17 cellular contexts compared by ENCODE assay signal in the genomic region with DNA sequence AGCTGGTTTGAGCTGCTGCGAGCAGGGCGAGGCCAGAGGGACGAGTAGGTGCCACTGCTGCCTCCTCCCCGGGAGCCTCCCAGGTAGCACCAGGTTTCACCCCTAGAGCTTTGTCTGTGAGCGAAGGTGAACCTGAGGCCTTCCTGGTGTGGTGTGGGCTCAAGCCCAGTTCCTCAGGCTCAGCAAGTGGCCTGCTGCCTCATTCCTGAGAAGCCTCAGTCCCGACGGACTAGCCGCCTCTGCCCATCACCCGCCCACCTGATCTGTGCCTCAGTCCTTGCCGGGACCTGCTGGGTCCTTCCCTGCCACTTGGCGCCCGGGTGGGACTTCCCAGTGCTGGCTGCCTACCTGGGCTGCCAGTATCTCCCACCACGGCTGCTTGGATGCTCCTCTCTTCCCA. TPM values are rescaled to one million over a fixed set of nuclear protein-coding genes. Genes with fewer than 3 reads are reported as not detected.
DNase-seq lines count a peak whose midpoint lies in the region; ATAC-seq, FAIRE-seq and TF ChIP-seq lines count a peak whose summit lies in the region.
"Had no signal": no experiment of that assay in that cellular context is flagged by ENCODE, and none has a peak within 500 bp of the region (broad histone marks: within the 10 kb centered on the region; RNA-seq: fewer than 3 reads in every experiment).

No MANE protein-coding gene starts in this region.

- no peak overlapping the region for H3K9ac ChIP-seq in HepG2 (ENCODE audit: insufficient read depth, low read depth, low read length)
- no peak overlapping the region for H3K9ac ChIP-seq in trophoblast cell (ENCODE audit: low read length)
- H3K9ac ChIP-seq: SK-N-SH had no signal

- H3K27ac Mint-ChIP-seq in T-helper 17 cell (peak overlapping the region; percentile 98), immature natural killer cell (peak overlapping the region; percentile 84 to 100 (median 95))
- H3K27ac Mint-ChIP-seq: WTC11 had no signal

- H3K4me3 ChIP-seq in HepG2 (replicated peaks in 1 of 3; ENCODE audit: insufficient read depth in 1 of 3, low read depth in 2 of 3, low read length in 3 of 3), result no peak overlapping the region
- no peak overlapping the region for H3K4me3 ChIP-seq in right lobe of liver
- H3K4me3 ChIP-seq in upper lobe of right lung, result peak overlapping the region; percentile 45
- no peak overlapping the region for H3K4me3 ChIP-seq in trophoblast cell (ENCODE audit: low read depth, low read length)
- H3K4me3 ChIP-seq in MG63, result no peak overlapping the region
- H3K4me3 ChIP-seq: gastrocnemius medialis, thyroid gland had no signal

- peaks cover 3 to 8% of the 10 kb centered on the region in 2 experiments; a peak in 4 of 5 replicates for H3K27me3 ChIP-seq in HepG2 (ENCODE audit: control insufficient read depth in 1 of 2, insufficient read depth in 2 of 2, low read length in 2 of 2)
- no peaks in the 10 kb centered on the region for H3K27me3 ChIP-seq in right lobe of liver
- no peaks in the 10 kb centered on the region for H3K27me3 ChIP-seq in upper lobe of right lung
- no peaks in the 10 kb centered on the region for H3K27me3 ChIP-seq in trophoblast cell (ENCODE audit: insufficient read depth, low read length)
- 0 out of 2 replicates have a peak, but pooled peaks cover 2% of the 10 kb centered on the region for H3K27me3 ChIP-seq in MG63
- H3K27me3 ChIP-seq: thyroid gland had no signal

- no peak overlapping the region for H3K18ac ChIP-seq in trophoblast cell (ENCODE audit: low read length)

- H3K79me2 ChIP-seq in HepG2 (ENCODE audit: insufficient read depth, low read length) (no peaks in the 10 kb centered on the region), trophoblast cell (ENCODE audit: control insufficient read depth, insufficient read depth, low read length, poor library complexity) (no peaks in the 10 kb centered on the region)

- TF ChIP-seq EP300 in HepG2 (IDR thresholded peaks at IDR 0.05; ENCODE audit: low read depth in 2 of 2, low read length in 2 of 2) (no peak), HepG2 (CRISPR knock-in tag; IDR thresholded peaks at IDR 0.05; ENCODE audit: borderline replicate concordance) (no peak)

- H3K36me3 Mint-ChIP-seq in T-helper 17 cell (ENCODE audit: low read depth) (peaks cover 6% of the 10 kb centered on the region), immature natural killer cell (peaks cover 9 to 13% (median 9%) of the 10 kb centered on the region in 3 donors)

- no peak for TF ChIP-seq RAD21 in HepG2 (CRISPR knock-in tag; IDR thresholded peaks at IDR 0.05)

- TF ChIP-seq CTCF in HepG2 (CRISPR knock-in tag; IDR thresholded peaks at IDR 0.05) (no peak), right lobe of liver (IDR thresholded peaks at IDR 0.05) (no peak), upper lobe of right lung (IDR thresholded peaks at IDR 0.05) (no peak)

- H3K36me3 ChIP-seq in HepG2 (replicated peaks in 1 of 2; ENCODE audit: control insufficient read depth in 1 of 2, insufficient read depth in 2 of 2, low read length in 2 of 2), result no peaks in the 10 kb centered on the region
- H3K36me3 ChIP-seq in right lobe of liver, result no peaks in the 10 kb centered on the region
- H3K36me3 ChIP-seq in upper lobe of right lung, result no peaks in the 10 kb centered on the region
- no peaks in the 10 kb centered on the region for H3K36me3 ChIP-seq in trophoblast cell (ENCODE audit: control insufficient read depth in 1 of 2, insufficient read depth in 2 of 2, low read length in 2 of 2)
- no peaks in the 10 kb centered on the region for H3K36me3 ChIP-seq in MG63
- H3K36me3 ChIP-seq: gastrocnemius medialis, thyroid gland had no signal

- H2AFZ ChIP-seq in HepG2 (ENCODE audit: low read length) (no peak overlapping the region), trophoblast cell (ENCODE audit: insufficient read depth, low read length, poor library complexity) (no peak overlapping the region)

- H3K9me3 Mint-ChIP-seq in immature natural killer cell, result peaks cover 0 to 4% (median 2%) of the 10 kb centered on the region in 6 donors

- POLR2A ChIA-PET in HepG2 (lab: Yijun Ruan, JAX), result no interaction called here

- H3K27ac ChIP-seq in HepG2 (ENCODE audit: extremely low read length, insufficient read depth, low read length) (no peak overlapping the region), right lobe of liver (no peak overlapping the region), upper lobe of right lung (no peak overlapping the region), trophoblast cell (ENCODE audit: low read depth, low read length) (no peak overlapping the region)
- H3K27ac ChIP-seq: gastrocnemius medialis, thyroid gland had no signal

- no peak overlapping the region for H4K91ac ChIP-seq in trophoblast cell (ENCODE audit: low read depth, low read length)

- no peak overlapping the region for H3K4ac ChIP-seq in trophoblast cell (ENCODE audit: low read depth, low read length)

- H2BK12ac ChIP-seq in trophoblast cell (ENCODE audit: low read length), result no peak overlapping the region

- no peak for TF ChIP-seq POLR2A in HepG2 (IDR thresholded peaks at IDR 0.05; ENCODE audit: insufficient read depth in 1 of 2, low read depth in 2 of 2, low read length in 2 of 2)
- TF ChIP-seq POLR2A in right lobe of liver (IDR thresholded peaks at IDR 0.05), result no peak

- no peak overlapping the region for H4K8ac ChIP-seq in trophoblast cell (ENCODE audit: low read depth, low read length)

- peak overlapping the region; percentile 99 for H3K4me3 Mint-ChIP-seq in T-helper 17 cell
- H3K4me3 Mint-ChIP-seq in immature natural killer cell, result peak overlapping the region; percentile 93 to 99 (median 99)
- H3K4me3 Mint-ChIP-seq: WTC11 had no signal

- H3K79me1 ChIP-seq in trophoblast cell (ENCODE audit: low read length), result no peaks in the 10 kb centered on the region

- H4K12ac ChIP-seq in trophoblast cell (ENCODE audit: low read depth, low read length), result no peak overlapping the region

- ATAC-seq in HepG2, result peak; percentile 12; the same call in 2 of the 3 replicates
- no peak for ATAC-seq in right lobe of liver
- ATAC-seq in T-helper 17 cell, result no peak
- ATAC-seq in upper lobe of right lung, result no peak
- ATAC-seq: gastrocnemius medialis, WTC11 had no signal

- CTCF ChIA-PET in HepG2 (lab: Yijun Ruan, JAX; ENCODE audit: low intra/inter-chr PET ratio, low total read pairs), result no interaction called here

- no peak for FAIRE-seq in HepG2 (lab: Jason Lieb, UNC)
- FAIRE-seq: endometrium, HTR-8/SVneo had no signal

- no peaks in the 10 kb centered on the region for H3K9me3 ChIP-seq in HepG2 (ENCODE audit: low read length)
- peaks cover 0 to 6% (median 0%) of the 10 kb centered on the region in 4 donors for H3K9me3 ChIP-seq in right lobe of liver
- H3K9me3 ChIP-seq in T-helper 17 cell (ENCODE audit: control insufficient read depth, low read length, poor library complexity, severe bottlenecking), result no peaks in the 10 kb centered on the region
- peaks cover 3% of the 10 kb centered on the region for H3K9me3 ChIP-seq in upper lobe of right lung
- H3K9me3 ChIP-seq in trophoblast cell (ENCODE audit: insufficient read depth, low read depth, low read length), result peaks cover 2% of the 10 kb centered on the region
- H3K9me3 ChIP-seq in MG63, result peaks cover 6% of the 10 kb centered on the region
- H3K9me3 ChIP-seq: gastrocnemius medialis, SK-N-SH, thyroid gland had no signal

- H3K23ac ChIP-seq in trophoblast cell (ENCODE audit: low read length), result no peak overlapping the region

- H3K27me3 Mint-ChIP-seq in T-helper 17 cell (no peaks in the 10 kb centered on the region), immature natural killer cell (ENCODE audit: low read depth in 3 of 3) (peaks cover 0 to 13% (median 8%) of the 10 kb centered on the region in 3 donors)

- in situ Hi-C loops in HepG2 (cut with HindIII; ENCODE audit: extremely low pct_ligation_motif_present, low pct_unique_long_range_greater_than_20kb), result no loop called here

- DNase-seq in HepG2 (ENCODE audit: low spot score) (no peak), right lobe of liver (no peak), T-helper 17 cell (no peak), immature natural killer cell (no peak), upper lobe of right lung (no peak), cortex of kidney (lab: John Stamatoyannopoulos, UW) (no peak), trophoblast cell (no peak), MG63 (no peak)
- DNase-seq: DMS79, gastrocnemius medialis, mesendoderm, SK-N-SH, thyroid gland had no signal

- no peak overlapping the region for H3K14ac ChIP-seq in trophoblast cell (ENCODE audit: low read length)

- H3K4me1 ChIP-seq in HepG2 (ENCODE audit: insufficient read depth, low read length) (0 out of 2 replicates have a peak, but pooled peaks cover 15% of the 10 kb centered on the region), right lobe of liver (no peaks in the 10 kb centered on the region), upper lobe of right lung (peaks cover 3% of the 10 kb centered on the region), trophoblast cell (ENCODE audit: control insufficient read depth in 1 of 2, insufficient read depth in 2 of 2, low read length in 2 of 2) (peaks cover 0 to 3% of the 10 kb centered on the region in 2 experiments)
- H3K4me1 ChIP-seq: gastrocnemius medialis, thyroid gland had no signal

- no peak overlapping the region for H2BK120ac ChIP-seq in trophoblast cell (ENCODE audit: insufficient read depth, low read length, poor library complexity)

- no peak overlapping the region for H2AK5ac ChIP-seq in trophoblast cell (ENCODE audit: low read length)

- intact Hi-C loops in HepG2 (cut with micrococcal nuclease; ENCODE audit: unreplicated experiment) (no loop called here), right lobe of liver (cut with DNase I) (no loop called here), upper lobe of right lung (cut with DNase I) (no loop called here)

- H2BK5ac ChIP-seq in trophoblast cell (ENCODE audit: low read depth, low read length, poor library complexity), result no peak overlapping the region

- H4K20me1 ChIP-seq in HepG2 (ENCODE audit: insufficient read depth, low read length), result no peaks in the 10 kb centered on the region

- BruUV-seq in HepG2 (replicated peaks; lab: Mats Ljungman, UMichigan), result no TSS peak

- 8% methylated on average over 4 of the region's 13 CpGs for WGBS in HepG2 (ENCODE audit: low lambda C conversion rate)
- WGBS in right lobe of liver (ENCODE audit: insufficient coverage, low coverage, low lambda C conversion rate, missing lambda C conversion rate), result no CpG with 5 or more reads among the region's 13 CpGs
- WGBS in trophoblast cell (ENCODE audit: extremely low coverage, insufficient coverage, insufficient read length), result no CpG with 5 or more reads among the region's 13 CpGs

- H3K4me1 Mint-ChIP-seq in T-helper 17 cell (peaks cover 51% of the 10 kb centered on the region), immature natural killer cell (peaks cover 75 to 78% of the 10 kb centered on the region in 2 donors)

- peak overlapping the region; percentile 3; the same call in 1 of the 2 replicates for H3K4me2 ChIP-seq in HepG2 (ENCODE audit: low read depth, low read length)
- H3K4me2 ChIP-seq in trophoblast cell (ENCODE audit: low read length), result no peak overlapping the region
- H3K4me2 ChIP-seq: SK-N-SH had no signal

RNA-seq across cellular contexts. Expression of a gene that starts 1.7 kb away (rescaled TPM):
- total RNA-seq in HepG2 (2016; rRNA removed; fragmentation: Illumina TruSeq; extraction: Trizol) (not detected in 2 replicates), right lobe of liver (1 to 10 TPM in 1 of 6 experiments, under 1 TPM in 5; 0.53 to 1.2 (median 0.64) TPM), T-helper 17 cell (10 to 100 TPM; 71.7 to 76.7 TPM), upper lobe of right lung (5.5 TPM)
- total RNA-seq in HepG2 (2016; cell fraction: cytosol; rRNA removed; fragmentation: Illumina TruSeq; extraction: Trizol; ENCODE audit: low read depth), result not detected in 2 replicates
- total RNA-seq in HepG2 (2016; cell fraction: insoluble cytoplasmic fraction; rRNA removed; fragmentation: Illumina TruSeq; extraction: Trizol), result 0.09 TPM in 1 of 2 replicates, not detected in the other
- total RNA-seq in HepG2 (2016; cell fraction: membrane; rRNA removed; fragmentation: Illumina TruSeq; extraction: Trizol), result not detected in 2 replicates
- total RNA-seq in HepG2 (2016; cell fraction: nucleus; rRNA removed; fragmentation: Illumina TruSeq; extraction: Trizol), result not detected in 2 replicates
- polyA plus RNA-seq in HepG2 (2011; rRNA removed) (0.01 TPM in 1 of 2 replicates, not detected in the other), immature natural killer cell (10 to 100 TPM; 18.3 to 68.0 (median 24.9) TPM)
- polyA plus RNA-seq in HepG2 (2011; cell fraction: cytosol; rRNA removed), result not detected in 2 replicates
- polyA plus RNA-seq in HepG2 (2011; cell fraction: nucleus; rRNA removed), result 0.02 TPM in 1 of 2 replicates, not detected in the other
- 0.09 and 0.11 TPM in 2 replicates for polyA plus RNA-seq in HepG2 (2012)
- not detected in 2 replicates for polyA plus RNA-seq in HepG2 (2016; cell fraction: cytosol; fragmentation: Illumina TruSeq; extraction: Trizol; ENCODE audit: low read depth)
- polyA plus RNA-seq in HepG2 (2016; cell fraction: insoluble cytoplasmic fraction; fragmentation: Illumina TruSeq; extraction: Trizol; ENCODE audit: low read depth), result not detected in 2 replicates
- polyA plus RNA-seq in HepG2 (2016; cell fraction: membrane; fragmentation: Illumina TruSeq; extraction: Trizol; ENCODE audit: low read depth), result not detected in 2 replicates
- not detected in 2 replicates for polyA plus RNA-seq in HepG2 (2016; cell fraction: nucleus; fragmentation: Illumina TruSeq; extraction: Trizol; ENCODE audit: insufficient read depth, low read depth)
- polyA minus RNA-seq in HepG2 (2011; rRNA and poly(A)+ RNA removed; ENCODE audit: low replicate concordance), result 0.07 TPM in 1 of 2 replicates, not detected in the other
- polyA minus RNA-seq in HepG2 (2011; cell fraction: cytosol; rRNA and poly(A)+ RNA removed), result not detected in 2 replicates
- polyA minus RNA-seq in HepG2 (2011; cell fraction: nucleus; rRNA and poly(A)+ RNA removed), result not detected in 2 replicates
- polyA plus RNA-seq in trophoblast cell (2013), result 0.01 and 0.08 TPM in 2 replicates
- 0.03 TPM in 1 of 2 replicates, not detected in the other for total RNA-seq in MG63 (2014; rRNA removed; shearing (Covaris generic); ENCODE audit: low replicate concordance)
- total RNA-seq: osteocyte had no signal
- polyA plus RNA-seq: SK-N-SH had no signal

RNA-seq across cellular contexts. Expression of a gene that starts 35.9 kb away (rescaled TPM):
- 2.5 and 3.6 TPM in 2 replicates for total RNA-seq in HepG2 (2016; rRNA removed; fragmentation: Illumina TruSeq; extraction: Trizol)
- total RNA-seq in HepG2 (2016; cell fraction: cytosol; rRNA removed; fragmentation: Illumina TruSeq; extraction: Trizol; ENCODE audit: low read depth), result 0.97 and 1.0 TPM in 2 replicates
- 2.1 and 3.8 TPM in 2 replicates for total RNA-seq in HepG2 (2016; cell fraction: insoluble cytoplasmic fraction; rRNA removed; fragmentation: Illumina TruSeq; extraction: Trizol)
- total RNA-seq in HepG2 (2016; cell fraction: membrane; rRNA removed; fragmentation: Illumina TruSeq; extraction: Trizol), result 1.3 and 1.6 TPM in 2 replicates
- total RNA-seq in HepG2 (2016; cell fraction: nucleus; rRNA removed; fragmentation: Illumina TruSeq; extraction: Trizol), result 7.6 and 7.9 TPM in 2 replicates
- 1.1 and 1.3 TPM in 2 replicates for polyA plus RNA-seq in HepG2 (2011; rRNA removed)
- polyA plus RNA-seq in HepG2 (2011; cell fraction: cytosol; rRNA removed), result 0.40 and 0.46 TPM in 2 replicates
- polyA plus RNA-seq in HepG2 (2011; cell fraction: nucleus; rRNA removed), result 5.4 and 5.9 TPM in 2 replicates
- 0.97 and 1.2 TPM in 2 replicates for polyA plus RNA-seq in HepG2 (2012)
- polyA plus RNA-seq in HepG2 (2016; cell fraction: cytosol; fragmentation: Illumina TruSeq; extraction: Trizol; ENCODE audit: low read depth), result 0.16 and 0.18 TPM in 2 replicates
- 1.1 and 1.7 TPM in 2 replicates for polyA plus RNA-seq in HepG2 (2016; cell fraction: insoluble cytoplasmic fraction; fragmentation: Illumina TruSeq; extraction: Trizol; ENCODE audit: low read depth)
- polyA plus RNA-seq in HepG2 (2016; cell fraction: membrane; fragmentation: Illumina TruSeq; extraction: Trizol; ENCODE audit: low read depth), result 0.21 and 0.31 TPM in 2 replicates
- polyA plus RNA-seq in HepG2 (2016; cell fraction: nucleus; fragmentation: Illumina TruSeq; extraction: Trizol; ENCODE audit: insufficient read depth, low read depth), result 12.5 and 14.1 TPM in 2 replicates
- 1.5 and 3.9 TPM in 2 replicates for polyA minus RNA-seq in HepG2 (2011; rRNA and poly(A)+ RNA removed; ENCODE audit: low replicate concordance)
- polyA minus RNA-seq in HepG2 (2011; cell fraction: cytosol; rRNA and poly(A)+ RNA removed), result 0.89 and 1.1 TPM in 2 replicates
- 4.4 and 5.1 TPM in 2 replicates for polyA minus RNA-seq in HepG2 (2011; cell fraction: nucleus; rRNA and poly(A)+ RNA removed)
- 1 to 10 TPM; 1.8 to 2.9 (median 2.2) TPM for total RNA-seq in right lobe of liver
- 1 to 10 TPM; 5.6 TPM for total RNA-seq in T-helper 17 cell
- 1 to 10 TPM in 1 of 3 donors, under 1 TPM in 1, not detected in 1; 0.43 to 1.8 TPM for polyA plus RNA-seq in immature natural killer cell
- total RNA-seq in upper lobe of right lung, result 5.1 TPM
- polyA plus RNA-seq in trophoblast cell (2013), result 5.4 and 5.6 TPM in 2 replicates
- 2.6 and 4.8 TPM in 2 replicates for total RNA-seq in MG63 (2014; rRNA removed; shearing (Covaris generic); ENCODE audit: low replicate concordance)

Comparison
In these comparisons a context has a peak if more than half of its experiments do, and no peak if none do; other contexts are left out.
1. RNA of a gene that starts 1.7 kb away (total RNA-seq): 71.7 to 76.7 TPM in T-helper 17 cell; 5.5 TPM in upper lobe of right lung (single experiment), 0.53 to 1.2 TPM in right lobe of liver, 0.03 TPM in MG63 and 0.09 TPM in HepG2; every median in the first group is over 10 times any median in the second.